8 cellular contexts compared by ENCODE assay signal in genomic region chr15:101167791-101168462, GRCh38.
A peak's percentile ranks its signal among the peaks of the same experiment; 100 is the strongest.
DNase-seq lines count a peak whose midpoint lies in the region; ATAC-seq and TF ChIP-seq lines count a peak whose summit lies in the region.

No MANE protein-coding gene starts in this region.

- no peak for TF ChIP-seq CTCF in astrocyte of the cerebellum (IDR thresholded peaks at IDR 0.05; ENCODE audit: low read depth, low read length, missing control alignments)
- TF ChIP-seq CTCF in GM10248 (IDR thresholded peaks at IDR 0.05; ENCODE audit: control extremely low read depth, extremely low read depth, low read depth, missing control alignments): no peak

- peak overlapping the region; percentile 72 for H3K27ac ChIP-seq in layer of hippocampus (ENCODE audit: low read depth, low read length)

- no peaks in the 10 kb centered on the region for H3K27me3 ChIP-seq in layer of hippocampus (ENCODE audit: control insufficient read depth, insufficient read depth, low read length)

- H3K4me3 ChIP-seq in astrocyte of the cerebellum (ENCODE audit: low read depth, low read length): no peak overlapping the region

- ATAC-seq in HG02610 (IDR thresholded peaks at IDR 0.05; ENCODE audit: unreplicated experiment): peak; percentile 70

- in situ Hi-C loops in astrocyte of the cerebellum (cut with HindIII; ENCODE audit: low sequenced_read_pairs): no loop called here

- POLR2A ChIA-PET in GM10248 (lab: Yijun Ruan, JAX): no interaction called here

- CTCF ChIA-PET in GM10248 (lab: Yijun Ruan, JAX): interaction anchor here (0.8 to 1.5 kb wide), 7 partner anchors 9 to 80 kb away, joined by 3 to 4 read pairs (median 3); no protein-coding TSS in a partner anchor

- DNase-seq in Ammon's horn (ENCODE audit: low spot score): peak; percentile 54
- DNase-seq in T-helper 22 cell (ENCODE audit: low read depth): peak; percentile 43
- peak; percentile 73 for DNase-seq in astrocyte of the cerebellum (ENCODE audit: low read depth)
- peak; percentile 44 to 68 (median 61) for DNase-seq in stimulated activated CD4-positive, alpha-beta T cell treated with anti-CD3 and anti-CD28 coated beads, TNF-alpha, amount 100 ng/mL, for 48 hours (ENCODE audit: low read depth in 3 of 3)
- no peak for DNase-seq in GM10248 (ENCODE audit: extremely low spot score)
- DNase-seq in GOT3 (lab: John Stamatoyannopoulos, UW): no peak

Comparison
In these comparisons a context has a peak if more than half of its experiments do, and no peak if none do; other contexts are left out.
1. DNase-seq: peak in Ammon's horn (single experiment), T-helper 22 cell (single experiment), astrocyte of the cerebellum (single experiment) and stimulated activated CD4-positive, alpha-beta T cell treated with anti-CD3 and anti-CD28 coated beads, TNF-alpha, amount 100 ng/mL, for 48 hours (3 of 3); none in GM10248 (single experiment) and GOT3 (single experiment).